30 cellular contexts compared by ENCODE assay signal in genomic region chr9:97462914-97463313, GRCh38.
"Had no signal": no experiment of that assay in that cellular context is flagged by ENCODE, and none has a peak within 500 bp of the region (broad histone marks: within the 10 kb centered on the region; RNA-seq: fewer than 3 reads in every experiment).

No MANE protein-coding gene starts in this region.

- ATAC-seq: activated CD8-positive, alpha-beta memory T cell treated with anti-CD3 and anti-CD28 coated beads, Interleukin-2, amount 10 ng/mL, durations not matched to agents 7 days and 5 days; activated CD8-positive, alpha-beta T cell treated with anti-CD3 and anti-CD28 coated beads, Interleukin-2, amount 10 ng/mL, durations not matched to agents 7 days and 5 days; activated naive CD8-positive, alpha-beta T cell treated with anti-CD3 and anti-CD28 coated beads, Interleukin-2, amount 50 U/mL, for 24 hours; body of pancreas; effector memory CD8-positive, alpha-beta T cell; gastroesophageal sphincter had no signal

- H3K9me3 Mint-ChIP-seq: activated CD4-positive, alpha-beta memory T cell treated with anti-CD3 and anti-CD28 coated beads for 36 hours; activated naive CD4-positive, alpha-beta T cell treated with anti-CD3 and anti-CD28 coated beads for 36 hours; activated naive CD4-positive, alpha-beta T cell treated with anti-CD3 and anti-CD28 coated beads, Interleukin-2, amount 50 U/mL, for 24 hours; activated naive CD8-positive, alpha-beta T cell treated with anti-CD3 and anti-CD28 coated beads for 36 hours; activated naive CD8-positive, alpha-beta T cell treated with anti-CD3 and anti-CD28 coated beads, Interleukin-2, amount 50 U/mL, for 24 hours; activated T-helper 1 cell treated with anti-CD3 and anti-CD28 coated beads, Interleukin-12 subunit alpha, Interleukin-12 subunit beta, Interleukin-2, Interleukin-4 antibody, amounts not matched to agents 30 ng/mL and 10 ng/mL and 1 ng/mL, durations not matched to agents 14 hours and 24 hours and 36 hours; activated T-helper 2 cell treated with anti-CD3 and anti-CD28 coated beads, Interferon-gamma antibody, Interleukin-2, Interleukin-4, amounts not matched to agents 10 μg/mL and 5 μg/mL and 100 μg/mL, durations not matched to agents 14 hours and 24 hours and 36 hours; effector memory CD8-positive, alpha-beta T cell had no signal

- H3K4me3 Mint-ChIP-seq: activated CD4-positive, alpha-beta memory T cell treated with anti-CD3 and anti-CD28 coated beads for 36 hours; activated CD8-positive, alpha-beta memory T cell treated with anti-CD3 and anti-CD28 coated beads, Interleukin-2, amount 10 ng/mL, durations not matched to agents 7 days and 5 days; activated CD8-positive, alpha-beta T cell treated with anti-CD3 and anti-CD28 coated beads, Interleukin-2, amount 10 ng/mL, durations not matched to agents 7 days and 5 days; activated naive CD4-positive, alpha-beta T cell treated with anti-CD3 and anti-CD28 coated beads for 36 hours; activated naive CD4-positive, alpha-beta T cell treated with anti-CD3 and anti-CD28 coated beads, Interleukin-2, amount 50 U/mL, for 24 hours; activated naive CD8-positive, alpha-beta T cell treated with anti-CD3 and anti-CD28 coated beads for 36 hours; activated naive CD8-positive, alpha-beta T cell treated with anti-CD3 and anti-CD28 coated beads, Interleukin-2, amount 50 U/mL, for 24 hours; activated T-helper 1 cell treated with anti-CD3 and anti-CD28 coated beads, Interleukin-12 subunit alpha, Interleukin-12 subunit beta, Interleukin-2, Interleukin-4 antibody, amounts not matched to agents 30 ng/mL and 10 ng/mL and 1 ng/mL, durations not matched to agents 14 hours and 24 hours and 36 hours; effector memory CD8-positive, alpha-beta T cell had no signal

- H3K27ac Mint-ChIP-seq: activated CD4-positive, alpha-beta memory T cell treated with anti-CD3 and anti-CD28 coated beads for 36 hours; activated CD8-positive, alpha-beta memory T cell treated with anti-CD3 and anti-CD28 coated beads, Interleukin-2, amount 10 ng/mL, durations not matched to agents 7 days and 5 days; activated CD8-positive, alpha-beta T cell treated with anti-CD3 and anti-CD28 coated beads, Interleukin-2, amount 10 ng/mL, durations not matched to agents 7 days and 5 days; activated naive CD4-positive, alpha-beta T cell treated with anti-CD3 and anti-CD28 coated beads for 36 hours; activated naive CD4-positive, alpha-beta T cell treated with anti-CD3 and anti-CD28 coated beads, Interleukin-2, amount 50 U/mL, for 24 hours; activated naive CD8-positive, alpha-beta T cell treated with anti-CD3 and anti-CD28 coated beads for 36 hours; activated naive CD8-positive, alpha-beta T cell treated with anti-CD3 and anti-CD28 coated beads, Interleukin-2, amount 50 U/mL, for 24 hours; activated T-helper 1 cell treated with anti-CD3 and anti-CD28 coated beads, Interleukin-12 subunit alpha, Interleukin-12 subunit beta, Interleukin-2, Interleukin-4 antibody, amounts not matched to agents 30 ng/mL and 10 ng/mL and 1 ng/mL, durations not matched to agents 14 hours and 24 hours and 36 hours; activated T-helper 2 cell treated with anti-CD3 and anti-CD28 coated beads, Interferon-gamma antibody, Interleukin-2, Interleukin-4, amounts not matched to agents 10 μg/mL and 5 μg/mL and 100 μg/mL, durations not matched to agents 14 hours and 24 hours and 36 hours; effector memory CD8-positive, alpha-beta T cell had no signal

- H3K27me3 Mint-ChIP-seq: activated CD4-positive, alpha-beta memory T cell treated with anti-CD3 and anti-CD28 coated beads for 36 hours; activated CD8-positive, alpha-beta memory T cell treated with anti-CD3 and anti-CD28 coated beads, Interleukin-2, amount 10 ng/mL, durations not matched to agents 7 days and 5 days; activated naive CD4-positive, alpha-beta T cell treated with anti-CD3 and anti-CD28 coated beads, Interleukin-2, amount 50 U/mL, for 24 hours; activated naive CD8-positive, alpha-beta T cell treated with anti-CD3 and anti-CD28 coated beads for 36 hours; activated naive CD8-positive, alpha-beta T cell treated with anti-CD3 and anti-CD28 coated beads, Interleukin-2, amount 50 U/mL, for 24 hours; effector memory CD8-positive, alpha-beta T cell had no signal

- DNase-seq: activated CD4-positive, alpha-beta memory T cell treated with anti-CD3 and anti-CD28 coated beads for 36 hours; activated CD4-positive, alpha-beta T cell treated with anti-CD3 and anti-CD28 coated beads for 1 hour; activated CD4-positive, alpha-beta T cell treated with anti-CD3 and anti-CD28 coated beads for 4 hours; activated CD4-positive, alpha-beta T cell treated with anti-CD3 and anti-CD28 coated beads, Interleukin-2, amount 50 U/mL, for 1 hour; activated CD8-positive, alpha-beta memory T cell treated with anti-CD3 and anti-CD28 coated beads, Interleukin-2, amount 10 ng/mL, durations not matched to agents 7 days and 5 days; activated CD8-positive, alpha-beta memory T cell treated with anti-CD3 and anti-CD28 coated beads, Interleukin-2, amount 50 U/mL, for 4 hours; activated CD8-positive, alpha-beta T cell treated with anti-CD3 and anti-CD28 coated beads, Interleukin-2, amount 10 ng/mL, durations not matched to agents 7 days and 5 days; activated effector memory CD4-positive, alpha-beta T cell treated with anti-CD3 and anti-CD28 coated beads, Interleukin-2, amount 50 U/mL, for 16 hours; activated naive CD4-positive, alpha-beta T cell treated with anti-CD3 and anti-CD28 coated beads for 36 hours; activated naive CD8-positive, alpha-beta T cell treated with anti-CD3 and anti-CD28 coated beads for 36 hours; activated naive CD8-positive, alpha-beta T cell treated with anti-CD3 and anti-CD28 coated beads, Interleukin-2, amount 50 U/mL, for 24 hours; activated T-cell treated with anti-CD3 and anti-CD28 coated beads, Interleukin-2, amount 50 U/mL, for 1 hour; activated T-cell treated with anti-CD3 and anti-CD28 coated beads, Interleukin-2, amount 50 U/mL, for 48 hours; adrenal gland; amygdala; aorta; body of pancreas; caudate nucleus; cortex of kidney; dermis blood vessel endothelial cell; effector CD4-positive, alpha-beta T cell; effector memory CD8-positive, alpha-beta T cell; esophagus squamous epithelium; foreskin melanocyte; head of caudate nucleus; T-helper 2 cell had no signal

- H3K36me3 Mint-ChIP-seq: activated naive CD8-positive, alpha-beta T cell treated with anti-CD3 and anti-CD28 coated beads for 36 hours had no signal

- H3K4me1 Mint-ChIP-seq: activated CD8-positive, alpha-beta memory T cell treated with anti-CD3 and anti-CD28 coated beads, Interleukin-2, amount 10 ng/mL, durations not matched to agents 7 days and 5 days; activated naive CD4-positive, alpha-beta T cell treated with anti-CD3 and anti-CD28 coated beads, Interleukin-2, amount 50 U/mL, for 24 hours; activated naive CD8-positive, alpha-beta T cell treated with anti-CD3 and anti-CD28 coated beads for 36 hours; activated naive CD8-positive, alpha-beta T cell treated with anti-CD3 and anti-CD28 coated beads, Interleukin-2, amount 50 U/mL, for 24 hours had no signal
